In the genomic region with DNA sequence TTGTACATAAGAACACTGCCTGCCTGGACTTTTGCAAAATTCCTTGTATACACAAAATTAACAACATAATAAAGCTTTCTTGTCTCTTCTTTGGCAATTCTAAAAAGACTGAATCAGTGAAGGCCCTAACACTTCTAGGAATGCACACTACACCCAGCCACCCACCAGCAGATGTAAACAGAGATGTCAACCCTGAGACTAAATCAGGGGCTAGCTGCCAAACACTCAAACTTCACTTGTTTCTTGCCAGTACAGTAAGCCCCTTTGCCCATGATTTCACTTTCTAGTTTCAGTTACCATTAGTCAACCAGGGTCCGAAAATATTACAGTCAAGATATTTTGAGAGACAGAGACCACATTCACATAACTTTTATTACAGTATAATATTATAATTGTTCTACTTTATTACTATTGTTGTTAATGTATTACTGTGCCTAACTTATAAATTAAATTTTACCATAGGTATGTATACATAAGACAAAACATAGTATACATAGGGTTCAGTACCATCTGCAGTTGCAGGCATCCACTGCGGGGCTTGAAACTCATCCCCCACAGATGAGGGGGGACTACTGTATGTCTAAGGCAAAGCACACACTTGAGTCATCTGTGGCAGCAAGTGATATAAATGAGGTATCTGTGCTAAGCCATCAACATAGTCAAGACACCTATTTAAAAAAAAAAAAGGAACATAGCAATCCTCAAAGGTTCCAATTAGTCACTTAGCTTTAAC, we compare ENCODE assay signal across 13 cellular contexts. TPM values are rescaled to one million over a fixed set of nuclear protein-coding genes. Genes with fewer than 3 reads are reported as not detected.
A peak's percentile ranks its signal among the peaks of the same experiment; 100 is the strongest.
DNase-seq lines count a peak whose midpoint lies in the region; ATAC-seq and TF ChIP-seq lines count a peak whose summit lies in the region.
"Had no signal": no experiment of that assay in that cellular context is flagged by ENCODE, and none has a peak within 500 bp of the region (broad histone marks: within the 10 kb centered on the region; RNA-seq: fewer than 3 reads in every experiment).

No MANE protein-coding gene starts in this region.

- no peak overlapping the region for H2AK5ac ChIP-seq in H9 (ENCODE audit: insufficient read length, low read length)

- no peak overlapping the region for H3K4ac ChIP-seq in H9 (ENCODE audit: low read depth, low read length)

- no peak overlapping the region for H4K91ac ChIP-seq in H9 (ENCODE audit: insufficient read length, low read depth, low read length)

- no peaks in the 10 kb centered on the region for H3K27me3 ChIP-seq in H9 (ENCODE audit: insufficient read depth, low read length)
- H3K27me3 ChIP-seq: brain microvascular endothelial cell had no signal

- H3K9me3 Mint-ChIP-seq in H9, result no peaks in the 10 kb centered on the region
- H3K9me3 Mint-ChIP-seq in central memory CD8-positive, alpha-beta T cell, result no peaks in the 10 kb centered on the region
- no peaks in the 10 kb centered on the region for H3K9me3 Mint-ChIP-seq in naive thymus-derived CD8-positive, alpha-beta T cell
- H3K9me3 Mint-ChIP-seq: memory B cell had no signal

- ATAC-seq in central memory CD8-positive, alpha-beta T cell (replicated peaks; ENCODE audit: extremely low read depth, poor library complexity, severe bottlenecking), result no peak
- no peak for ATAC-seq in naive thymus-derived CD8-positive, alpha-beta T cell

- no peak overlapping the region for H2BK12ac ChIP-seq in H9 (ENCODE audit: insufficient read length, low read depth, low read length)

- no peak overlapping the region for H3K4me3 Mint-ChIP-seq in H9
- H3K4me3 Mint-ChIP-seq in central memory CD8-positive, alpha-beta T cell, result no peak overlapping the region
- H3K4me3 Mint-ChIP-seq in naive thymus-derived CD8-positive, alpha-beta T cell, result no peak overlapping the region
- H3K4me3 Mint-ChIP-seq: memory B cell had no signal

- WGBS in H9 (ENCODE audit: extremely low coverage, insufficient read length, low lambda C conversion rate), result no CpG with 5 or more reads among the region's 2 CpGs
- 69 to 71% methylated on average over 2 of the region's 2 CpGs for WGBS in lower leg skin, 2 donors

- no peak for TF ChIP-seq POLR2A in lower leg skin (IDR thresholded peaks at IDR 0.05)

- no peak overlapping the region for H3K4me3 ChIP-seq in lower leg skin (ENCODE audit: low read depth, poor library complexity, severe bottlenecking)
- H3K4me3 ChIP-seq: SK-N-MC had no signal

- H2BK5ac ChIP-seq in H9 (ENCODE audit: insufficient read length, low read length), result no peak overlapping the region

- no peaks in the 10 kb centered on the region for H4K20me1 ChIP-seq in H9 (ENCODE audit: control insufficient read depth, insufficient read depth, insufficient read length)

- H3K36me3 Mint-ChIP-seq in H9 (ENCODE audit: insufficient read depth in 1 of 3, low read depth in 3 of 3), result no peaks in the 10 kb centered on the region
- H3K36me3 Mint-ChIP-seq in central memory CD8-positive, alpha-beta T cell (ENCODE audit: insufficient read depth), result peaks cover 17% of the 10 kb centered on the region
- H3K36me3 Mint-ChIP-seq in naive thymus-derived CD8-positive, alpha-beta T cell, result peaks cover 0 to 47% (median 0%) of the 10 kb centered on the region in 3 donors

- POLR2A ChIA-PET in naive thymus-derived CD8-positive, alpha-beta T cell (lab: Charles Lee), result no interaction called here

- no peak overlapping the region for H3K56ac ChIP-seq in H9 (ENCODE audit: insufficient read length, low read depth, low read length)

- no peaks in the 10 kb centered on the region for H3K9me3 ChIP-seq in H9 (ENCODE audit: control insufficient read depth, low read depth, low read length)

- peaks cover 19 to 20% of the 10 kb centered on the region in 2 experiments for H3K4me1 Mint-ChIP-seq in H9
- peaks cover 68% of the 10 kb centered on the region for H3K4me1 Mint-ChIP-seq in central memory CD8-positive, alpha-beta T cell
- peaks cover 29 to 80% (median 70%) of the 10 kb centered on the region in 4 donors for H3K4me1 Mint-ChIP-seq in naive thymus-derived CD8-positive, alpha-beta T cell

- H3K14ac ChIP-seq in H9 (ENCODE audit: insufficient read depth, low read length), result no peak overlapping the region

- H3K79me1 ChIP-seq in H9 (ENCODE audit: insufficient read depth, low read depth, low read length, poor library complexity, severe bottlenecking), result peaks cover 5% of the 10 kb centered on the region

- no peak overlapping the region for H4K5ac ChIP-seq in H9 (ENCODE audit: insufficient read length, low read depth, low read length)

- peak overlapping the region in 2 of 3 experiments; percentile 0 to 60; a peak in 1 of 7 replicates for H3K27ac Mint-ChIP-seq in H9
- peak overlapping the region; percentile 50 for H3K27ac Mint-ChIP-seq in central memory CD8-positive, alpha-beta T cell (ENCODE audit: low read depth)
- peak overlapping the region in 7 of 10 donors; percentile 6 to 66 (median 20) for H3K27ac Mint-ChIP-seq in naive thymus-derived CD8-positive, alpha-beta T cell
- H3K27ac Mint-ChIP-seq: memory B cell had no signal

- no peak overlapping the region for H3K27ac ChIP-seq in H9 (ENCODE audit: insufficient read length, low read depth, low read length)
- H3K27ac ChIP-seq: brain microvascular endothelial cell, SK-N-MC had no signal

- H3K4me2 ChIP-seq in H9 (ENCODE audit: insufficient read depth, insufficient read length, low read length), result no peak overlapping the region

- no peaks in the 10 kb centered on the region for H3K23me2 ChIP-seq in H9 (ENCODE audit: insufficient read length, low read depth, low read length, poor library complexity, severe bottlenecking)

- no peak overlapping the region for H2BK20ac ChIP-seq in H9 (ENCODE audit: low read depth, low read length, poor library complexity, severe bottlenecking)

- H3K79me2 ChIP-seq in H9 (ENCODE audit: insufficient read depth, low read length), result no peaks in the 10 kb centered on the region

- H2BK120ac ChIP-seq in H9 (ENCODE audit: low read depth, low read length, poor library complexity, severe bottlenecking), result no peak overlapping the region

- DNase-seq in GM03348 (ENCODE audit: low spot score) (peak; percentile 27), H9 (no peak), NCI-H1436 treated with DMSO at 0.1 percent for 48 hours (lab: John Stamatoyannopoulos, UW) (no peak), KG1 (lab: John Stamatoyannopoulos, UW) (no peak), lower leg skin (ENCODE audit: low spot score in 2 of 2) (no peak), NK-92 (lab: John Stamatoyannopoulos, UW; ENCODE audit: unreplicated experiment) (no peak)
- no peak for DNase-seq in central memory CD8-positive, alpha-beta T cell (ENCODE audit: low spot score in 2 of 2)
- no peak for DNase-seq in naive thymus-derived CD8-positive, alpha-beta T cell
- DNase-seq: brain microvascular endothelial cell; NCI-H510A treated with DMSO at 0.1 percent for 48 hours; stimulated activated naive CD4-positive, alpha-beta T cell had no signal

- no peak overlapping the region for H4K8ac ChIP-seq in H9 (replicated peaks; ENCODE audit: insufficient read length, low read depth, low read length)

- intact Hi-C loops in lower leg skin (cut with DNase I; ENCODE audit: low total_unique reads), result no loop called here

- no peak overlapping the region for H2AFZ ChIP-seq in H9 (ENCODE audit: low read length)

- no peak overlapping the region for H2BK15ac ChIP-seq in H9 (ENCODE audit: low read depth, low read length)

- H3K23ac ChIP-seq in H9 (ENCODE audit: insufficient read length, low read depth, low read length), result no peak overlapping the region

- no peak overlapping the region for H3T11ph ChIP-seq in H9 (ENCODE audit: low read length)

- no peak overlapping the region for H3K9ac ChIP-seq in H9 (ENCODE audit: extremely low read depth, insufficient read length, low read length)

- TF ChIP-seq CTCF in H9 (conservative IDR thresholded peaks at IDR 0.05) (no peak), lower leg skin (IDR thresholded peaks at IDR 0.05) (no peak)

- no peaks in the 10 kb centered on the region; the same call in 1 of the 2 replicates for H3K27me3 Mint-ChIP-seq in H9 (ENCODE audit: low read depth)
- no peaks in the 10 kb centered on the region for H3K27me3 Mint-ChIP-seq in central memory CD8-positive, alpha-beta T cell
- no peaks in the 10 kb centered on the region for H3K27me3 Mint-ChIP-seq in naive thymus-derived CD8-positive, alpha-beta T cell
- H3K27me3 Mint-ChIP-seq: memory B cell had no signal

- H3K4me1 ChIP-seq in H9 (ENCODE audit: insufficient read depth, low read length), result peaks cover 4% of the 10 kb centered on the region

- H3K18ac ChIP-seq in H9 (ENCODE audit: insufficient read length, low read depth, low read length), result no peak overlapping the region

RNA-seq across cellular contexts. Expression of gene DCAF5, which starts 15.3 kb away (rescaled TPM):
- 27.9 and 31.4 TPM in 2 replicates for total RNA-seq in H9 (2021)
- 10 to 100 TPM; 74.2 to 78.8 TPM for total RNA-seq in naive thymus-derived CD8-positive, alpha-beta T cell
- 10 to 100 TPM; 73.1 to 87.2 (median 79.1) TPM for polyA plus RNA-seq in naive thymus-derived CD8-positive, alpha-beta T cell
- total RNA-seq in lower leg skin, result 10 to 100 TPM; 31.8 to 60.0 (median 38.5) TPM

RNA-seq across cellular contexts. Expression of gene EXD2, which starts 53.7 kb away (rescaled TPM):
- total RNA-seq in H9 (2021) (19.6 and 20.0 TPM in 2 replicates), lower leg skin (10 to 100 TPM; 14.9 to 28.0 (median 18.1) TPM)
- total RNA-seq in naive thymus-derived CD8-positive, alpha-beta T cell, result 10 to 100 TPM; 12.4 to 12.6 TPM
- 10 to 100 TPM in 1 of 3 donors, 1 to 10 TPM in 2; 5.8 to 11.1 (median 8.2) TPM for polyA plus RNA-seq in naive thymus-derived CD8-positive, alpha-beta T cell
